Comparison of ENCODE assay signal across 1 cellular context in the genomic region with DNA sequence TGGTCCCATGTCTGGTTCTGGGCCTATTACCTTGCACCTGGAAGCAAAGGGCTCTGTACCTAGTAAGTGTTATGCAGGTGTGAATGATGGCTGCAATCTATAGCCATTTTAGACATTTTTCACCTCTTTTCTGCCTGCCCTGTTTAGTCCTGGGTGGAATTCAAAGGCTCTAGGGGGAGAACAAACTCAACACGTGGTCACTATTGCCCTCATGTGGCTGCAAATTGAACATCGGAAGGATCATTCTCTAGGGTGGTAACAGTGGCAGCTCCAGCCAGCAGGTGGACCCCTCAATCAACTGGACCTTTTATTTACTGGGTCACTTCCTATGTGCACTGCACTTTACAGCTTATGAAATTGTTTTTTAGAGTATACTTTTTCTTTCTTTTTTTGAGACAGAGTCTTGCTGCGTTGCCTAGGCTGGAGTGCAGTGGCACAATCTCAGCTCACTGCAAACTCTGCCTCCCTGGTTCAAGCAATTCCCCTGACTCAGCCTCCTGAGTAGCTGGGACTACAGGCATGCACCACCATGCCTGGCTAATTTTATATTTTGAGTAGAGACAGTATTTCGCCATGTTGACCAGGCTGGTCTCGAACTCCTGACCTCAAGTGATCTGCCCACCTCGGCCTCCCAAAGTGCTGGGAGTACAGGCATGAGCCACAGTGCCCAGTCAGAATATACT.
TF ChIP-seq lines count a peak whose summit lies in the region.

No MANE protein-coding gene starts in this region.

TF ChIP-seq in GM12878, 131 proteins besides CTCF, POLR2A, EP300 and RAD21:
- 0 out of 2 replicates have a peak, but pooled peaks have one; percentile 31 for TF ChIP-seq YY1 (IDR thresholded peaks at IDR 0.05; ENCODE audit: low read depth, low read length)
- peak; percentile 90 for TF ChIP-seq SMC3 (IDR thresholded peaks at IDR 0.05; ENCODE audit: borderline replicate concordance, low read length)
- peak; percentile 11 for TF ChIP-seq RELA (IDR thresholded peaks at IDR 0.05; ENCODE audit: borderline replicate concordance, partially characterized antibody)
